ENCODE assay signal across 23 cellular contexts in genomic region chr14:65517635-65518542, GRCh38.
DNase-seq lines count a peak whose midpoint lies in the region; ATAC-seq and TF ChIP-seq lines count a peak whose summit lies in the region.
"Had no signal": no experiment of that assay in that cellular context is flagged by ENCODE, and none has a peak within 500 bp of the region (broad histone marks: within the 10 kb centered on the region; RNA-seq: fewer than 3 reads in every experiment).

No MANE protein-coding gene starts in this region.

- H3K27ac ChIP-seq in SK-N-MC (0 out of 2 replicates have a peak overlapping the region, but pooled peaks have one; percentile 6), SK-N-SH (ENCODE audit: low read depth in 2 of 2, low read length in 1 of 2) (no peak overlapping the region; a peak in 1 of 4 replicates)
- H3K27ac ChIP-seq: breast epithelium, colonic mucosa, neural progenitor cell, prostate gland had no signal

- H3K9me3 Mint-ChIP-seq in activated naive CD4-positive, alpha-beta T cell treated with anti-CD3 and anti-CD28 coated beads, Interleukin-2, amount 50 U/mL, for 72 hours: peaks cover 3 to 5% of the 10 kb centered on the region in 2 donors
- peaks cover 5% of the 10 kb centered on the region for H3K9me3 Mint-ChIP-seq in activated naive CD8-positive, alpha-beta T cell treated with anti-CD3 and anti-CD28 coated beads, Interleukin-2, amount 50 U/mL, for 24 hours
- H3K9me3 Mint-ChIP-seq in stimulated activated naive CD8-positive, alpha-beta T cell treated with anti-CD3 and anti-CD28 coated beads, Interleukin-15, amount 100 ng/mL, for 72 hours: no peaks in the 10 kb centered on the region
- H3K9me3 Mint-ChIP-seq: HFFc6 had no signal

- H3K36me3 Mint-ChIP-seq in activated naive CD4-positive, alpha-beta T cell treated with anti-CD3 and anti-CD28 coated beads, Interleukin-2, amount 50 U/mL, for 72 hours: peaks cover 5 to 14% of the 10 kb centered on the region in 2 donors
- H3K36me3 Mint-ChIP-seq in activated naive CD8-positive, alpha-beta T cell treated with anti-CD3 and anti-CD28 coated beads, Interleukin-2, amount 50 U/mL, for 24 hours (ENCODE audit: low read depth): peaks cover 26% of the 10 kb centered on the region
- H3K36me3 Mint-ChIP-seq: neural progenitor cell had no signal

- POLR2A ChIA-PET in SK-N-SH (lab: Yijun Ruan, JAX): no interaction called here

- no peak for TF ChIP-seq CTCF in SK-N-SH (IDR thresholded peaks at IDR 0.05)

- TF ChIP-seq EP300 in SK-N-SH (IDR thresholded peaks at IDR 0.05; ENCODE audit: borderline replicate concordance in 1 of 2, low read depth in 1 of 2, low read length in 1 of 2): no peak

- H3K9me2 ChIP-seq in SK-N-SH: no peaks in the 10 kb centered on the region

- H2AFZ ChIP-seq in SK-N-SH (ENCODE audit: low read depth): no peak overlapping the region
- H2AFZ ChIP-seq: neural progenitor cell had no signal

- TF ChIP-seq RAD21 in SK-N-SH (IDR thresholded peaks at IDR 0.05; ENCODE audit: low read length): no peak

- H3K27me3 Mint-ChIP-seq in activated naive CD8-positive, alpha-beta T cell treated with anti-CD3 and anti-CD28 coated beads, Interleukin-2, amount 50 U/mL, for 24 hours: no peaks in the 10 kb centered on the region
- H3K27me3 Mint-ChIP-seq in stimulated activated naive CD8-positive, alpha-beta T cell treated with anti-CD3 and anti-CD28 coated beads, Interleukin-15, amount 100 ng/mL, for 72 hours: no peaks in the 10 kb centered on the region
- H3K27me3 Mint-ChIP-seq: CD8-positive, alpha-beta memory T cell had no signal

- peak; percentile 64 to 87 for ATAC-seq in activated naive CD4-positive, alpha-beta T cell treated with anti-CD3 and anti-CD28 coated beads, Interleukin-2, amount 50 U/mL, for 72 hours
- peak; percentile 81 for ATAC-seq in activated naive CD8-positive, alpha-beta T cell treated with anti-CD3 and anti-CD28 coated beads, Interleukin-2, amount 50 U/mL, for 24 hours
- peak; percentile 93 for ATAC-seq in stimulated activated naive CD8-positive, alpha-beta T cell treated with anti-CD3 and anti-CD28 coated beads, Interleukin-15, amount 100 ng/mL, for 72 hours

- no peak overlapping the region for H3K4me2 ChIP-seq in SK-N-SH
- H3K4me2 ChIP-seq: neural progenitor cell had no signal

- H4K20me1 ChIP-seq in SK-N-SH (ENCODE audit: insufficient read depth): no peaks in the 10 kb centered on the region; the same call in 1 of the 2 replicates

- H3K9ac ChIP-seq in SK-N-MC (ENCODE audit: insufficient read length): no peak overlapping the region
- no peak overlapping the region for H3K9ac ChIP-seq in SK-N-SH
- H3K9ac ChIP-seq: neural progenitor cell had no signal

- no peaks in the 10 kb centered on the region for H3K9me3 ChIP-seq in SK-N-MC (ENCODE audit: low read depth, low read length)
- no peaks in the 10 kb centered on the region; the same call in 1 of the 2 replicates for H3K9me3 ChIP-seq in SK-N-SH
- H3K9me3 ChIP-seq: breast epithelium, colonic mucosa, prostate gland had no signal

- peaks cover 6% of the 10 kb centered on the region for H3K36me3 ChIP-seq in SK-N-MC (ENCODE audit: insufficient read depth, low read length)
- no peaks in the 10 kb centered on the region for H3K36me3 ChIP-seq in SK-N-SH (replicated peaks in 1 of 2; ENCODE audit: control insufficient read depth in 1 of 2, insufficient read depth in 2 of 2, low read length in 1 of 2)
- H3K36me3 ChIP-seq: breast epithelium, colonic mucosa, neural progenitor cell, prostate gland had no signal

- peak overlapping the region; percentile 14 to 83 for H3K27ac Mint-ChIP-seq in activated naive CD4-positive, alpha-beta T cell treated with anti-CD3 and anti-CD28 coated beads, Interleukin-2, amount 50 U/mL, for 72 hours
- peak overlapping the region; percentile 75 for H3K27ac Mint-ChIP-seq in activated naive CD8-positive, alpha-beta T cell treated with anti-CD3 and anti-CD28 coated beads, Interleukin-2, amount 50 U/mL, for 24 hours
- peak overlapping the region; percentile 90 to 96 for H3K27ac Mint-ChIP-seq in stimulated activated naive CD8-positive, alpha-beta T cell treated with anti-CD3 and anti-CD28 coated beads, Interleukin-15, amount 100 ng/mL, for 72 hours
- H3K27ac Mint-ChIP-seq: endodermal cell, neural progenitor cell had no signal

- peaks cover 58% of the 10 kb centered on the region for H3K4me1 Mint-ChIP-seq in activated naive CD8-positive, alpha-beta T cell treated with anti-CD3 and anti-CD28 coated beads, Interleukin-2, amount 50 U/mL, for 24 hours
- peaks cover 68% of the 10 kb centered on the region for H3K4me1 Mint-ChIP-seq in stimulated activated naive CD8-positive, alpha-beta T cell treated with anti-CD3 and anti-CD28 coated beads, Interleukin-15, amount 100 ng/mL, for 72 hours
- H3K4me1 Mint-ChIP-seq: neural progenitor cell had no signal

- no peaks in the 10 kb centered on the region for H3K27me3 ChIP-seq in SK-N-SH (ENCODE audit: insufficient read depth)
- H3K27me3 ChIP-seq: breast epithelium, colonic mucosa, neural progenitor cell had no signal

- H3K79me2 ChIP-seq in SK-N-SH (ENCODE audit: insufficient read depth): peaks cover 51% of the 10 kb centered on the region

- H3K4me3 Mint-ChIP-seq in activated naive CD8-positive, alpha-beta T cell treated with anti-CD3 and anti-CD28 coated beads, Interleukin-2, amount 50 U/mL, for 24 hours: no peak overlapping the region
- peak overlapping the region; percentile 59 to 68 for H3K4me3 Mint-ChIP-seq in stimulated activated naive CD8-positive, alpha-beta T cell treated with anti-CD3 and anti-CD28 coated beads, Interleukin-15, amount 100 ng/mL, for 72 hours
- H3K4me3 Mint-ChIP-seq: endodermal cell, HFFc6, neural progenitor cell had no signal

- H3K4me3 ChIP-seq in SK-N-MC: no peak overlapping the region
- no peak overlapping the region for H3K4me3 ChIP-seq in SK-N-SH (ENCODE audit: low read depth in 2 of 2, low read length in 1 of 2)
- H3K4me3 ChIP-seq: breast epithelium, colonic mucosa, neural progenitor cell, prostate gland had no signal

- DNase-seq in activated naive CD4-positive, alpha-beta T cell treated with anti-CD3 and anti-CD28 coated beads, Interleukin-2, amount 50 U/mL, for 72 hours (ENCODE audit: low spot score in 2 of 2): no peak
- DNase-seq in activated naive CD4-positive, alpha-beta T cell treated with anti-CD3 and anti-CD28 coated beads, Interleukin-2, amount 50 U/mL, for 16 hours: no peak
- DNase-seq in SK-N-MC (ENCODE audit: low read depth, low spot score) (no peak), COR-L47 (lab: John Stamatoyannopoulos, UW) (no peak), anterior cingulate cortex (lab: John Stamatoyannopoulos, UW) (no peak), SK-N-SH (no peak)
- no peak for DNase-seq in activated naive CD8-positive, alpha-beta T cell treated with anti-CD3 and anti-CD28 coated beads, Interleukin-2, amount 50 U/mL, for 24 hours
- DNase-seq in stimulated activated naive CD8-positive, alpha-beta T cell treated with anti-CD3 and anti-CD28 coated beads, Interleukin-15, amount 100 ng/mL, for 72 hours: peak in 1 of 2 donors; percentile 5
- DNase-seq: activated CD4-positive, alpha-beta T cell treated with anti-CD3 and anti-CD28 coated beads for 48 hours; activated T-cell treated with anti-CD3 and anti-CD28 coated beads, Interleukin-2, amount 50 U/mL, for 1 hour; CD8-positive, alpha-beta memory T cell; colonic mucosa; DMS79; endodermal cell; Karpas-422; MV-4-11; NCI-H1694; NCI-H2171 treated with DMSO at 0.1 percent for 48 hours; NCI-H526 had no signal

- H3F3A ChIP-seq in SK-N-SH (replicated peaks; ENCODE audit: insufficient read depth): no peaks in the 10 kb centered on the region

- CTCF ChIA-PET in SK-N-SH (lab: Yijun Ruan, JAX): no interaction called here

- H3K4me1 ChIP-seq in SK-N-SH (ENCODE audit: control insufficient read depth in 1 of 2, insufficient read depth in 2 of 2, low read depth in 1 of 2, low read length in 1 of 2): no peaks in the 10 kb centered on the region; a peak in 1 of 4 replicates
- H3K4me1 ChIP-seq: breast epithelium, colonic mucosa, prostate gland had no signal

TF ChIP-seq in SK-N-SH, 30 proteins besides CTCF, POLR2A, EP300 and RAD21:
- TF ChIP-seq GABPA (IDR thresholded peaks at IDR 0.05; ENCODE audit: low read depth) (no peak), RFX5 (IDR thresholded peaks at IDR 0.05; ENCODE audit: low read length) (no peak), MEF2A (IDR thresholded peaks at IDR 0.05; ENCODE audit: borderline replicate concordance, low read depth) (no peak), FOXM1 (IDR thresholded peaks at IDR 0.05; ENCODE audit: low read depth) (no peak), PBX3 (IDR thresholded peaks at IDR 0.05) (no peak), ZBTB33 (IDR thresholded peaks at IDR 0.05; ENCODE audit: borderline replicate concordance, low read depth) (no peak), SMC3 (IDR thresholded peaks at IDR 0.05; ENCODE audit: low read depth, low read length) (no peak), NFIC (IDR thresholded peaks at IDR 0.05; ENCODE audit: borderline replicate concordance) (no peak), NRF1 (IDR thresholded peaks at IDR 0.05; ENCODE audit: low read depth, low read length) (no peak), RXRA (IDR thresholded peaks at IDR 0.05; ENCODE audit: borderline replicate concordance, low read depth) (no peak), YY1 (IDR thresholded peaks at IDR 0.05; ENCODE audit: low read depth) (no peak), TAF1 (IDR thresholded peaks at IDR 0.05; ENCODE audit: borderline replicate concordance, low read depth, low read length) (no peak)
